21 cellular contexts compared by ENCODE assay signal in the genomic region with DNA sequence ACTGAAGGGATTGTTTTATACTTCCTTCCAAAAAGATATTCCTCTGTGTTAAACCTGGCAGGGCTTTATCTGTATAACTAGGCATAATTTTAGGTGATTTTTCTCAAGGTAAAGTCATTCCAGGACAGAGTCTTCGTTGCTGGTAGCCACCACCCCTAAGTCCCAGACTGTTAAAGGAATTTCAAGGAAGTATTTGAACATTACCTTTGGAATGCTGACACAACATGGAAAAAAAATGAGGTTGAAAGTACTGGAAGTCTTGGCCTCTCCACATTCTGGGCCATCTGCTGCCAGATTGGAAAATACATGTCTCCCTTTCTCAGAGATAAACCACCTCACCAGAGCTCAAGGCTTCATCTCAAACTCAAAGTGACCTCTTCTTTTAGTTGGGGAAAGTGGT. TPM values are rescaled to one million over a fixed set of nuclear protein-coding genes. Genes with fewer than 3 reads are reported as not detected.
A peak's percentile ranks its signal among the peaks of the same experiment; 100 is the strongest.
DNase-seq lines count a peak whose midpoint lies in the region; FAIRE-seq and TF ChIP-seq lines count a peak whose summit lies in the region.
"Had no signal": no experiment of that assay in that cellular context is flagged by ENCODE, and none has a peak within 500 bp of the region (broad histone marks: within the 10 kb centered on the region; RNA-seq: fewer than 3 reads in every experiment).

No MANE protein-coding gene starts in this region.

- no CpG with 5 or more reads among the region's 1 CpG for WGBS in mesendoderm (ENCODE audit: extremely low coverage, insufficient coverage, low lambda C conversion rate)

- peak; percentile 53 for DNase-seq in AG10803 (ENCODE audit: low read depth)
- DNase-seq in HS-5 (ENCODE audit: low read depth), result peak; percentile 13
- DNase-seq in endothelial cell of umbilical vein (ENCODE audit: low read depth, low spot score), result no peak
- DNase-seq in mesendoderm, result peak; percentile 9
- DNase-seq in kidney, result no peak
- DNase-seq in iPS-NIHi11 (ENCODE audit: low spot score), result no peak
- no peak for DNase-seq in HuH-7.5 (ENCODE audit: low spot score)
- no peak for DNase-seq in immature natural killer cell
- DNase-seq: AML-193, Calu3, DND-41, KG1, MG63, NCI-H1092 treated with DMSO at 0.1 percent for 48 hours, NCI-H1694, NCI-H774 had no signal

- H3K23ac ChIP-seq in mesendoderm (ENCODE audit: low read length), result no peak overlapping the region

- H2BK5ac ChIP-seq in mesendoderm (ENCODE audit: low read length), result no peak overlapping the region

- H3K27me3 ChIP-seq in endothelial cell of umbilical vein (ENCODE audit: control insufficient read depth in 2 of 2, insufficient read depth in 2 of 2, low read length in 2 of 2) (no peaks in the 10 kb centered on the region), mesendoderm (ENCODE audit: insufficient read depth, low read length, poor library complexity) (no peaks in the 10 kb centered on the region)
- H3K27me3 ChIP-seq: MG63 had no signal

- no peak overlapping the region for H2BK120ac ChIP-seq in mesendoderm (ENCODE audit: low read depth, low read length)

- no peak overlapping the region for H2AK5ac ChIP-seq in mesendoderm (ENCODE audit: low read length)

- no peaks in the 10 kb centered on the region for H3K9me1 ChIP-seq in endothelial cell of umbilical vein (replicated peaks; ENCODE audit: control insufficient read depth, extremely low read depth, insufficient read depth, low read length)

- no peak overlapping the region for H3K4ac ChIP-seq in mesendoderm (ENCODE audit: low read depth, low read length)

- FAIRE-seq in endothelial cell of umbilical vein (lab: Jason Lieb, UNC) (no peak), kidney (lab: Jason Lieb, UNC) (no peak)
- FAIRE-seq: A204.1 had no signal

- H3K56ac ChIP-seq in mesendoderm (ENCODE audit: low read length), result no peak overlapping the region

- H3K9me3 Mint-ChIP-seq in immature natural killer cell, result peaks cover 0 to 11% (median 3%) of the 10 kb centered on the region in 6 donors

- peaks cover 0 to 6% (median 4%) of the 10 kb centered on the region in 3 donors for H3K27me3 Mint-ChIP-seq in immature natural killer cell (ENCODE audit: low read depth in 3 of 3)

- H3K27ac Mint-ChIP-seq in immature natural killer cell, result no peak overlapping the region

- H3K36me3 Mint-ChIP-seq in immature natural killer cell, result peaks cover 0 to 4% (median 0%) of the 10 kb centered on the region in 3 donors

- POLR2A ChIA-PET in endothelial cell of umbilical vein (lab: Charles Lee), result no interaction called here

- H3K9ac ChIP-seq in endothelial cell of umbilical vein (replicated peaks; ENCODE audit: extremely low read depth, insufficient read depth, low read length) (no peak overlapping the region), mesendoderm (ENCODE audit: low read length) (no peak overlapping the region), kidney (ENCODE audit: low read length in 2 of 2) (no peak overlapping the region)

- H3K9me3 ChIP-seq in endothelial cell of umbilical vein (replicated peaks; ENCODE audit: control insufficient read depth, insufficient read depth, low read length), result no peaks in the 10 kb centered on the region
- no peaks in the 10 kb centered on the region for H3K9me3 ChIP-seq in kidney (ENCODE audit: control insufficient read depth in 1 of 2, low read length in 2 of 2)
- H3K9me3 ChIP-seq: MG63 had no signal

- intact Hi-C loops in endothelial cell of umbilical vein (cut with micrococcal nuclease), result no loop called here
- intact Hi-C loops in kidney (cut with DNase I), result no loop called here

- H3K79me1 ChIP-seq in mesendoderm (ENCODE audit: low read length), result no peaks in the 10 kb centered on the region

- H3K18ac ChIP-seq in mesendoderm (ENCODE audit: low read length), result no peak overlapping the region

- H4K8ac ChIP-seq in mesendoderm (ENCODE audit: low read depth, low read length), result no peak overlapping the region

- peak overlapping the region; percentile 36 for H3K4me2 ChIP-seq in endothelial cell of umbilical vein (ENCODE audit: insufficient read depth, low read length)
- no peak overlapping the region for H3K4me2 ChIP-seq in mesendoderm (ENCODE audit: low read length)

- H3K27ac ChIP-seq in endothelial cell of umbilical vein (ENCODE audit: insufficient read depth, low read depth, low read length), result no peak overlapping the region
- no peak overlapping the region for H3K27ac ChIP-seq in mesendoderm (ENCODE audit: low read depth, low read length)
- no peak overlapping the region for H3K27ac ChIP-seq in kidney (ENCODE audit: low read depth in 2 of 2, low read length in 2 of 2)
- H3K27ac ChIP-seq: HL-60 had no signal

- H3K79me2 ChIP-seq in endothelial cell of umbilical vein (ENCODE audit: control insufficient read depth, insufficient read depth, low read length) (no peaks in the 10 kb centered on the region), mesendoderm (ENCODE audit: control insufficient read depth, insufficient read depth, low read length) (no peaks in the 10 kb centered on the region)

- H2AFZ ChIP-seq in endothelial cell of umbilical vein (ENCODE audit: low read depth, low read length), result no peak overlapping the region

- peaks cover 5% of the 10 kb centered on the region for H3K4me1 ChIP-seq in endothelial cell of umbilical vein (ENCODE audit: control insufficient read depth, extremely low read depth, insufficient read depth, low read length)
- no peaks in the 10 kb centered on the region for H3K4me1 ChIP-seq in mesendoderm (ENCODE audit: control insufficient read depth, low read depth, low read length)
- H3K4me1 ChIP-seq in kidney (ENCODE audit: control insufficient read depth in 1 of 2, insufficient read depth in 1 of 2, low read depth in 1 of 2, low read length in 2 of 2), result no peaks in the 10 kb centered on the region

- no peak for TF ChIP-seq CTCF in AG10803 (conservative IDR thresholded peaks at IDR 0.05; ENCODE audit: low read length)
- no peak for TF ChIP-seq CTCF in endothelial cell of umbilical vein (IDR thresholded peaks at IDR 0.05; ENCODE audit: extremely low read depth in 1 of 2, insufficient read depth in 1 of 2, low read depth in 1 of 2, low read length in 2 of 2)
- TF ChIP-seq CTCF in kidney (IDR thresholded peaks at IDR 0.05; ENCODE audit: borderline replicate concordance, extremely low read depth, insufficient read depth), result no peak

- no peak overlapping the region for H3K4me3 ChIP-seq in AG10803 (ENCODE audit: low read length)
- no peak overlapping the region for H3K4me3 ChIP-seq in endothelial cell of umbilical vein (replicated peaks in 1 of 3; ENCODE audit: insufficient read depth in 1 of 3, low read depth in 1 of 3, low read length in 3 of 3)
- no peak overlapping the region for H3K4me3 ChIP-seq in mesendoderm (ENCODE audit: low read length)
- H3K4me3 ChIP-seq in kidney (ENCODE audit: low read length in 2 of 2), result no peak overlapping the region
- H3K4me3 ChIP-seq: MG63 had no signal

- BruUV-seq in endothelial cell of umbilical vein (replicated peaks; lab: Mats Ljungman, UMichigan), result no TSS peak

- CTCF ChIA-PET in endothelial cell of umbilical vein (lab: Charles Lee), result no interaction called here

- no peak overlapping the region for H2BK15ac ChIP-seq in mesendoderm (replicated peaks; ENCODE audit: low read depth)

- no peak for TF ChIP-seq POLR2A in endothelial cell of umbilical vein (IDR thresholded peaks at IDR 0.05; ENCODE audit: low read depth, low read length)

- H3K4me3 Mint-ChIP-seq in immature natural killer cell, result no peak overlapping the region

- H4K5ac ChIP-seq in mesendoderm (ENCODE audit: low read length), result no peak overlapping the region

- dilution Hi-C loops in endothelial cell of umbilical vein (cut with MboI; ENCODE audit: extremely low pct_ligation_motif_present, low sequenced_read_pairs), result no loop called here

- no peaks in the 10 kb centered on the region for H3K4me1 Mint-ChIP-seq in immature natural killer cell

- H3K36me3 ChIP-seq in endothelial cell of umbilical vein (ENCODE audit: control insufficient read depth in 2 of 2, extremely low read depth in 1 of 2, insufficient read depth in 2 of 2, low read length in 2 of 2) (no peaks in the 10 kb centered on the region), mesendoderm (ENCODE audit: control insufficient read depth, insufficient read depth, low read length) (no peaks in the 10 kb centered on the region), kidney (ENCODE audit: control insufficient read depth in 1 of 2, insufficient read depth in 2 of 2, low read length in 2 of 2) (no peaks in the 10 kb centered on the region)
- H3K36me3 ChIP-seq: MG63 had no signal

- no peaks in the 10 kb centered on the region for H4K20me1 ChIP-seq in endothelial cell of umbilical vein (replicated peaks; ENCODE audit: control insufficient read depth, extremely low read depth, insufficient read depth, low read length)

RNA-seq across cellular contexts. Expression of gene ETV7, which starts 27.0 kb away (rescaled TPM):
- total RNA-seq in endothelial cell of umbilical vein, result 0.21 and 0.58 TPM in 2 replicates
- 0.23 and 0.65 TPM in 2 replicates for polyA plus RNA-seq in endothelial cell of umbilical vein
- 0.19 and 0.38 TPM in 2 replicates for polyA plus RNA-seq in endothelial cell of umbilical vein (2011; cell fraction: cytosol; rRNA removed)
- polyA plus RNA-seq in endothelial cell of umbilical vein (2011; cell fraction: nucleus; rRNA removed), result 0.18 and 0.35 TPM in 2 replicates
- 0.20 and 0.25 TPM in 2 replicates for polyA plus RNA-seq in endothelial cell of umbilical vein (2012)
- polyA minus RNA-seq in endothelial cell of umbilical vein, result not detected in 2 replicates
- polyA minus RNA-seq in endothelial cell of umbilical vein (2011; cell fraction: cytosol; rRNA and poly(A)+ RNA removed), result not detected
- polyA minus RNA-seq in endothelial cell of umbilical vein (2011; cell fraction: nucleus; rRNA and poly(A)+ RNA removed), result not detected in 2 replicates
- 0.28 TPM for polyA plus RNA-seq in mesendoderm (2013, experiment 1 of 2)
- 0.27 TPM for polyA plus RNA-seq in mesendoderm (2013, experiment 2 of 2)
- 4.6 TPM for total RNA-seq in kidney
- polyA plus RNA-seq in kidney (ENCODE audit: insufficient read depth, low read depth, low replicate concordance), result 0.99 TPM
- 1 to 10 TPM in 1 of 3 donors, not detected in 2; 2.0 TPM for polyA plus RNA-seq in immature natural killer cell

RNA-seq across cellular contexts. Expression of gene PXT1, which starts 28.2 kb away (rescaled TPM):
- total RNA-seq in endothelial cell of umbilical vein, result not detected in 2 replicates
- polyA plus RNA-seq in endothelial cell of umbilical vein, result not detected in 2 replicates
- polyA plus RNA-seq in endothelial cell of umbilical vein (2011; cell fraction: cytosol; rRNA removed), result not detected in 2 replicates
- 0.07 TPM in 1 of 2 replicates, not detected in the other for polyA plus RNA-seq in endothelial cell of umbilical vein (2011; cell fraction: nucleus; rRNA removed)
- polyA plus RNA-seq in endothelial cell of umbilical vein (2012), result not detected in 2 replicates
- polyA minus RNA-seq in endothelial cell of umbilical vein, result not detected in 2 replicates
- not detected for polyA minus RNA-seq in endothelial cell of umbilical vein (2011; cell fraction: cytosol; rRNA and poly(A)+ RNA removed)
- polyA minus RNA-seq in endothelial cell of umbilical vein (2011; cell fraction: nucleus; rRNA and poly(A)+ RNA removed), result not detected in 2 replicates
- polyA plus RNA-seq in mesendoderm (2013, experiment 1 of 2), result 0.03 TPM
- 0.10 TPM for polyA plus RNA-seq in mesendoderm (2013, experiment 2 of 2)
- total RNA-seq in kidney, result 0.13 TPM
- not detected for polyA plus RNA-seq in kidney (ENCODE audit: insufficient read depth, low read depth, low replicate concordance)
- polyA plus RNA-seq in immature natural killer cell, result under 1 TPM in 2 of 3 donors, not detected in 1; 0.09 TPM
- total RNA-seq: H4, NCI-H460, Right ventricle myocardium inferior had no signal

RNA-seq across cellular contexts. Expression of gene KCTD20, which starts 28.3 kb away (rescaled TPM):
- total RNA-seq in endothelial cell of umbilical vein, result 47.2 and 49.2 TPM in 2 replicates
- polyA plus RNA-seq in endothelial cell of umbilical vein, result 20.6 and 26.2 TPM in 2 replicates
- 29.4 and 30.8 TPM in 2 replicates for polyA plus RNA-seq in endothelial cell of umbilical vein (2011; cell fraction: cytosol; rRNA removed)
- polyA plus RNA-seq in endothelial cell of umbilical vein (2011; cell fraction: nucleus; rRNA removed), result 22.6 and 23.0 TPM in 2 replicates
- polyA plus RNA-seq in endothelial cell of umbilical vein (2012), result 27.4 and 38.7 TPM in 2 replicates
- 67.4 and 77.4 TPM in 2 replicates for polyA minus RNA-seq in endothelial cell of umbilical vein
- polyA minus RNA-seq in endothelial cell of umbilical vein (2011; cell fraction: cytosol; rRNA and poly(A)+ RNA removed), result 57.1 TPM
- 25.7 and 37.1 TPM in 2 replicates for polyA minus RNA-seq in endothelial cell of umbilical vein (2011; cell fraction: nucleus; rRNA and poly(A)+ RNA removed)
- 19.5 TPM for polyA plus RNA-seq in mesendoderm (2013, experiment 1 of 2)
- polyA plus RNA-seq in mesendoderm (2013, experiment 2 of 2), result 18.9 TPM
- total RNA-seq in kidney, result 35.6 TPM
- 11.5 TPM for polyA plus RNA-seq in kidney (ENCODE audit: insufficient read depth, low read depth, low replicate concordance)
- polyA plus RNA-seq in immature natural killer cell, result 10 to 100 TPM; 41.1 to 50.5 (median 47.5) TPM

Comparison
In these comparisons a context has a peak if more than half of its experiments do, and no peak if none do; other contexts are left out.
1. DNase-seq: peak in AG10803 (single experiment), HS-5 (single experiment) and mesendoderm (single experiment); none in endothelial cell of umbilical vein (single experiment), kidney (single experiment), iPS-NIHi11 (single experiment), HuH-7.5 (single experiment) and immature natural killer cell (0 of 3).